ENCODE assay signal across 24 cellular contexts in the genomic region with DNA sequence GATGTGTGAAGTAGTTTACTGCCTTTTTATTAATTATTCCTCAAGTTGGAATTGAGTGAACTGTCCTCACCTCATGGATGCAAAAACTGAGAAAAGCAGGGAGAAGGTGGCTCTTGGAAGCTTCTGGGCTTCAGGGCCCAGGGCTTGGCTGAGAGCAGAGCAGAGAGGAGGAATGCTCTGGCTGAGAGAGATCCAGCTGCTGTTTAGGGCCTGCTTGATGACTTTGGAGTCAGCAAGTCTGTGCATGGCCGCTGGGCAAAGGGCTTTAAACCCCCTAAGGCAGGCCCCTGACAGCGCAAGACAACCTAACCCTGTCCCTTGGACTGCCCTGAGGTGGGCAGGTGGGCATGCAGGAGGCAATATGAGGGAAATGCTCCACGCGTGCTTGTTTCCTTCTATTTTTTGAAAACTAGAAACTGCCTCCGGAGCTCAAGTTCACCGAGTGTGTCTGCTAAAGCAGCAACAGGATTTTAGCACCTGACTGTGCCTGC. TPM values are rescaled to one million over a fixed set of nuclear protein-coding genes. Genes with fewer than 3 reads are reported as not detected.
DNase-seq lines count a peak whose midpoint lies in the region; ATAC-seq and TF ChIP-seq lines count a peak whose summit lies in the region.
"Had no signal": no experiment of that assay in that cellular context is flagged by ENCODE, and none has a peak within 500 bp of the region (broad histone marks: within the 10 kb centered on the region; RNA-seq: fewer than 3 reads in every experiment).

No MANE protein-coding gene starts in this region.

- H3K27me3 Mint-ChIP-seq in GM23338 (ENCODE audit: insufficient read depth, low read depth, poor library complexity) = peaks cover 21% of the 10 kb centered on the region

- no peaks in the 10 kb centered on the region for H3K79me1 ChIP-seq in mesenchymal stem cell (replicated peaks; ENCODE audit: low read length, poor library complexity, severe bottlenecking)

- no peak overlapping the region for H3K4me3 Mint-ChIP-seq in GM23338
- H3K4me3 Mint-ChIP-seq: CD8-positive, alpha-beta memory T cell; naive B cell; T-cell had no signal

- H4K8ac ChIP-seq in mesenchymal stem cell (ENCODE audit: low read length) = no peak overlapping the region

- peak overlapping the region; percentile 34 for H3K27ac Mint-ChIP-seq in GM23338
- H3K27ac Mint-ChIP-seq: CD8-positive, alpha-beta memory T cell; naive B cell; T-cell had no signal

- H3K4ac ChIP-seq in mesenchymal stem cell (ENCODE audit: low read depth in 1 of 2, low read length in 2 of 2) = no peak overlapping the region

- peak overlapping the region; percentile 69 for H3K9ac ChIP-seq in mesenchymal stem cell (ENCODE audit: low read length)
- H3K9ac ChIP-seq: KMS-11 had no signal

- H3K9me3 Mint-ChIP-seq in GM23338 = no peaks in the 10 kb centered on the region
- H3K9me3 Mint-ChIP-seq: naive B cell, T-cell had no signal

- H3K27me3 ChIP-seq in GM23338 (ENCODE audit: insufficient read depth) = no peaks in the 10 kb centered on the region
- no peaks in the 10 kb centered on the region for H3K27me3 ChIP-seq in esophagus muscularis mucosa
- no peaks in the 10 kb centered on the region for H3K27me3 ChIP-seq in mesenchymal stem cell (ENCODE audit: control insufficient read depth in 1 of 2, insufficient read depth in 1 of 2, low read length in 2 of 2)
- peaks cover 0 to 95% (median 7%) of the 10 kb centered on the region in 7 donors for H3K27me3 ChIP-seq in spleen (replicated peaks in 1 of 7)

- ATAC-seq in GM23338 = no peak
- ATAC-seq in GM21423 (IDR thresholded peaks at IDR 0.05; ENCODE audit: unreplicated experiment) = no peak
- ATAC-seq in GM21717 (IDR thresholded peaks at IDR 0.05; ENCODE audit: unreplicated experiment) = no peak
- ATAC-seq: esophagus mucosa, T-cell had no signal

- peak overlapping the region; percentile 55 for H2BK15ac ChIP-seq in mesenchymal stem cell (ENCODE audit: low read depth, poor library complexity, severe bottlenecking)

- H2BK5ac ChIP-seq in mesenchymal stem cell (ENCODE audit: low read depth, low read length, poor library complexity, severe bottlenecking) = no peak overlapping the region

- 72% methylated on average over 6 of the region's 6 CpGs for WGBS in esophagus muscularis mucosa
- WGBS in mesenchymal stem cell = 89% methylated on average over 6 of the region's 6 CpGs
- 82 to 93% (median 86%) methylated on average over 5 to 6 of the region's 6 CpGs for WGBS in spleen, 5 donors

- H3K36me3 ChIP-seq in GM23338 (ENCODE audit: insufficient read depth) (peaks cover 59% of the 10 kb centered on the region), esophagus muscularis mucosa (peaks cover 0 to 16% (median 6%) of the 10 kb centered on the region in 4 donors), mesenchymal stem cell (ENCODE audit: control insufficient read depth in 1 of 2, insufficient read depth in 2 of 2, low read depth in 1 of 2, low read length in 2 of 2) (peaks cover 0 to 24% of the 10 kb centered on the region in 2 experiments), spleen (peaks cover 0 to 4% (median 0%) of the 10 kb centered on the region in 6 donors)
- H3K36me3 ChIP-seq: adrenal gland had no signal

- peaks cover 29% of the 10 kb centered on the region for H3F3A ChIP-seq in GM23338 (replicated peaks; ENCODE audit: low read depth)

- H3K36me3 Mint-ChIP-seq in GM23338 (ENCODE audit: low read depth) = peaks cover 98% of the 10 kb centered on the region
- H3K36me3 Mint-ChIP-seq: T-cell had no signal

- H3K4me3 ChIP-seq in GM23338 = no peak overlapping the region
- H3K4me3 ChIP-seq in esophagus muscularis mucosa = peak overlapping the region in 1 of 4 donors; percentile 0
- H3K4me3 ChIP-seq in mesenchymal stem cell (ENCODE audit: insufficient read depth in 1 of 2, low read depth in 1 of 2, low read length in 2 of 2) = no peak overlapping the region
- no peak overlapping the region for H3K4me3 ChIP-seq in spleen
- no peak overlapping the region for H3K4me3 ChIP-seq in coronary artery
- H3K4me3 ChIP-seq: adrenal gland had no signal

- peaks cover 35% of the 10 kb centered on the region for H3K79me2 ChIP-seq in GM23338 (replicated peaks; ENCODE audit: insufficient read depth)

- intact Hi-C loops in esophagus muscularis mucosa (cut with DNase I) (loop anchor here (5.0 kb wide), 1 partner anchor 178 kb away; no protein-coding TSS in a partner anchor), spleen (cut with DNase I; ENCODE audit: low total_unique reads) (no loop called here)

- H4K20me1 ChIP-seq in GM23338 (replicated peaks; ENCODE audit: insufficient read depth) = peaks cover 64% of the 10 kb centered on the region

- DNase-seq in GM23338 (ENCODE audit: low spot score) (no peak), esophagus muscularis mucosa (ENCODE audit: extremely low spot score) (no peak), mesenchymal stem cell (no peak), spleen (peak; percentile 48), NCI-H1092 treated with DMSO at 0.1 percent for 48 hours (lab: John Stamatoyannopoulos, UW) (no peak), coronary artery (ENCODE audit: low spot score) (no peak)
- DNase-seq: activated CD4-positive, alpha-beta T cell treated with anti-CD3 and anti-CD28 coated beads, Interleukin-2, amount 50 U/mL, for 1 hour; activated CD8-positive, alpha-beta memory T cell treated with anti-CD3 and anti-CD28 coated beads, Interleukin-2, amount 50 U/mL, for 4 hours; activated effector memory CD4-positive, alpha-beta T cell treated with Interleukin-2 at 50 U/mL for 16 hours; CD8-positive, alpha-beta memory T cell; central memory CD4-positive, alpha-beta T cell; effector CD4-positive, alpha-beta T cell; GOT3; naive B cell; NCI-H1092; NCI-H2107; NCI-H510A treated with DMSO at 0.1 percent for 48 hours; stimulated activated CD4-positive, alpha-beta T cell treated with anti-CD3 and anti-CD28 coated beads, Interleukin-4, amount 100 ng/mL, for 4 hours; T-cell had no signal

- H3K9me3 ChIP-seq in esophagus muscularis mucosa = no peaks in the 10 kb centered on the region
- no peaks in the 10 kb centered on the region for H3K9me3 ChIP-seq in mesenchymal stem cell (ENCODE audit: control insufficient read depth, low read length)
- no peaks in the 10 kb centered on the region for H3K9me3 ChIP-seq in spleen
- H3K9me3 ChIP-seq: adrenal gland had no signal

- H3K14ac ChIP-seq in mesenchymal stem cell (ENCODE audit: low read length in 2 of 2) = no peak overlapping the region

- H3K4me1 Mint-ChIP-seq in GM23338 = peaks cover 85% of the 10 kb centered on the region

- TF ChIP-seq CTCF in GM23338 (conservative IDR thresholded peaks at IDR 0.05; ENCODE audit: low read depth in 2 of 2) (no peak), esophagus muscularis mucosa (IDR thresholded peaks at IDR 0.05) (no peak), spleen (IDR thresholded peaks at IDR 0.05 in 8 of 11, conservative IDR thresholded peaks at IDR 0.05 in 3 of 11) (no peak), coronary artery (IDR thresholded peaks at IDR 0.05) (no peak)

- H2BK12ac ChIP-seq in mesenchymal stem cell (ENCODE audit: low read length in 2 of 2) = no peak overlapping the region

- H2AFZ ChIP-seq in GM23338 (no peak overlapping the region), mesenchymal stem cell (ENCODE audit: low read depth, low read length) (no peak overlapping the region)

- H4K91ac ChIP-seq in mesenchymal stem cell (ENCODE audit: low read length) = no peak overlapping the region

- no peak for TF ChIP-seq EP300 in esophagus muscularis mucosa (IDR thresholded peaks at IDR 0.05)

- H3K4me1 ChIP-seq in GM23338 (ENCODE audit: insufficient read depth) (peaks cover 23% of the 10 kb centered on the region), esophagus muscularis mucosa (peaks cover 41 to 86% (median 83%) of the 10 kb centered on the region in 4 donors), mesenchymal stem cell (ENCODE audit: control insufficient read depth, insufficient read depth, low read depth, low read length) (peaks cover 40% of the 10 kb centered on the region), spleen (peaks cover 0 to 57% (median 12%) of the 10 kb centered on the region in 6 donors)

- H3K4me2 ChIP-seq in GM23338 = no peak overlapping the region
- no peak overlapping the region for H3K4me2 ChIP-seq in mesenchymal stem cell (ENCODE audit: low read length, poor library complexity, severe bottlenecking)
- H3K4me2 ChIP-seq: KMS-11 had no signal

- no peaks in the 10 kb centered on the region for H3K9me2 ChIP-seq in GM23338 (ENCODE audit: insufficient read depth)

- no peak for TF ChIP-seq POLR2A in esophagus muscularis mucosa (IDR thresholded peaks at IDR 0.05; ENCODE audit: low read depth)
- TF ChIP-seq POLR2A in spleen (IDR thresholded peaks at IDR 0.05) = no peak

- peak overlapping the region; percentile 84 for H2AK5ac ChIP-seq in mesenchymal stem cell (ENCODE audit: low read length, severe bottlenecking)

- H3K23ac ChIP-seq in mesenchymal stem cell (ENCODE audit: low read length in 2 of 2) = peak overlapping the region in 1 of 2 experiments; percentile 63

- H3K18ac ChIP-seq in mesenchymal stem cell (ENCODE audit: low read depth in 1 of 2, low read length in 2 of 2) = no peak overlapping the region

- 0 out of 2 replicates have a peak overlapping the region, but pooled peaks have one; percentile 59 for H3K27ac ChIP-seq in GM23338 (ENCODE audit: low read depth)
- peak overlapping the region; percentile 70 to 83 (median 79) for H3K27ac ChIP-seq in esophagus muscularis mucosa (replicated peaks in 1 of 4)
- H3K27ac ChIP-seq in mesenchymal stem cell (ENCODE audit: low read length, poor library complexity, severe bottlenecking) = peak overlapping the region; percentile 36
- H3K27ac ChIP-seq in spleen = peak overlapping the region in 5 of 8 donors; percentile 16 to 76 (median 44)
- H3K27ac ChIP-seq in coronary artery = peak overlapping the region in 1 of 2 donors; percentile 64
- H3K27ac ChIP-seq: KMS-11 had no signal

- H2BK120ac ChIP-seq in mesenchymal stem cell (ENCODE audit: low read depth, low read length) = no peak overlapping the region

TF ChIP-seq in GM23338, 12 proteins besides CTCF, POLR2A, EP300 and RAD21 (continues in another document):
- TF ChIP-seq POLR2AphosphoS5 (IDR thresholded peaks at IDR 0.05; ENCODE audit: low read depth) (no peak), STAT1 (IDR thresholded peaks at IDR 0.05; ENCODE audit: unreplicated experiment) (no peak), CREB1 (CRISPR knock-in tag; IDR thresholded peaks at IDR 0.05; ENCODE audit: low read depth) (no peak), EZH2 (IDR thresholded peaks at IDR 0.05; ENCODE audit: low read depth, unreplicated experiment) (no peak)

RNA-seq across cellular contexts. Expression of a gene that starts 8.6 kb away (rescaled TPM):
- total RNA-seq in GM23338 (2014; rRNA removed; shearing (Covaris generic)) = 132 and 160 TPM in 2 replicates
- polyA plus RNA-seq in GM23338 (2016; fragmentation: Nextera tagmentation; extraction: Ambion mirVana) (25.4 and 27.3 TPM in 2 replicates), spleen (1 to 10 TPM in 2 of 3 donors, under 1 TPM in 1; 0.80 to 3.2 (median 1.0) TPM)
- total RNA-seq in esophagus muscularis mucosa (100 to 1,000 TPM in 1 of 4 donors, 10 to 100 TPM in 3; 72.4 to 130 (median 78.1) TPM), spleen (10 to 100 TPM in 6 of 7 donors, 1 to 10 TPM in 1; 4.7 to 71.6 (median 30.3) TPM)
- polyA plus RNA-seq in mesenchymal stem cell (2013, experiment 1 of 2) = 89.5 TPM
- polyA plus RNA-seq in mesenchymal stem cell (2013, experiment 2 of 2) = 87.1 TPM
- polyA plus RNA-seq: CD8-positive, alpha-beta memory T cell had no signal
